In the genomic region with DNA sequence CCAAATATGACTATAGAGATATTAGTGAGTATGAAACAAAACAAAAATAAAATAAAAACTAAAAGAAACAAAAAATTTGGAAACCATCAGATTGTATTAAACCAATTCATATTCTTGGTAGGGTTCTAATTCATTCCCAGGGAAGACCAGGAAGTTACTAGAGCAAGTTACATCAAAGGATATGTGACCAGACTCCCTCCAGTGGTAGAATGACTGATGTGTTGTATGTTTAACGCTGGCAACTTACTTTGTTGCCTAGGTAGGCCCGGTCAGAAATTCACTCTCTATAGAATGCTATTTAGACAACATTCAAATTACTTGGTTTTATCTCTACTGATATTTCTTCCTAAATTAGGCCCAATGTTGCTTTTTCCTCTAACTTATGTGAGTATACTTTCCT, we compare ENCODE assay signal across 8 cellular contexts. TPM values are rescaled to one million over a fixed set of nuclear protein-coding genes. Genes with fewer than 3 reads are reported as not detected.
DNase-seq lines count a peak whose midpoint lies in the region; ATAC-seq, FAIRE-seq and TF ChIP-seq lines count a peak whose summit lies in the region.

No MANE protein-coding gene starts in this region.

- TF ChIP-seq CTCF in right atrium auricular region (IDR thresholded peaks at IDR 0.05) (peak in 1 of 2 donors; percentile 68), fibroblast of the aortic adventitia (IDR thresholded peaks at IDR 0.05; ENCODE audit: insufficient read depth, low read length) (peak; percentile 42)

- H3K27ac ChIP-seq in right atrium auricular region, result no peak overlapping the region

- H3K36me3 Mint-ChIP-seq in activated CD4-positive, alpha-beta memory T cell treated with anti-CD3 and anti-CD28 coated beads, Interleukin-2, amount 10 ng/mL, durations not matched to agents 7 days and 5 days (ENCODE audit: low read depth), result peaks cover 4% of the 10 kb centered on the region

- intact Hi-C loops in Right ventricle myocardium superior (cut with DNase I), result no loop called here

- H3K4me1 Mint-ChIP-seq in activated CD4-positive, alpha-beta memory T cell treated with anti-CD3 and anti-CD28 coated beads, Interleukin-2, amount 10 ng/mL, durations not matched to agents 7 days and 5 days, result peaks cover 4% of the 10 kb centered on the region

- POLR2A ChIA-PET in activated CD4-positive, alpha-beta memory T cell treated with anti-CD3 and anti-CD28 coated beads, Interleukin-2, amount 10 ng/mL, durations not matched to agents 7 days and 5 days (lab: Charles Lee), result no interaction called here

- peaks cover 0 to 8% of the 10 kb centered on the region in 2 donors for H3K4me1 ChIP-seq in right atrium auricular region

- H3K9me3 ChIP-seq in right atrium auricular region, result no peaks in the 10 kb centered on the region

- no peak overlapping the region for H3K4me3 Mint-ChIP-seq in activated CD4-positive, alpha-beta memory T cell treated with anti-CD3 and anti-CD28 coated beads, Interleukin-2, amount 10 ng/mL, durations not matched to agents 7 days and 5 days

- no peak overlapping the region for H3K4me3 ChIP-seq in right atrium auricular region
- no peak overlapping the region for H3K4me3 ChIP-seq in fibroblast of the aortic adventitia (ENCODE audit: low read depth, low read length)

- H3K36me3 ChIP-seq in right atrium auricular region, result no peaks in the 10 kb centered on the region

- DNase-seq in Right ventricle myocardium superior (no peak), right atrium auricular region (ENCODE audit: low spot score) (no peak), HS-27A (ENCODE audit: low read depth) (peak; percentile 3), RCC 7860 (ENCODE audit: low spot score) (peak; percentile 58), fibroblast of the aortic adventitia (ENCODE audit: low read depth) (peak; percentile 72), retina (peak; percentile 42)
- DNase-seq in effector CD8-positive, alpha-beta T cell (lab: John Stamatoyannopoulos, UW), result no peak
- DNase-seq in activated CD4-positive, alpha-beta memory T cell treated with anti-CD3 and anti-CD28 coated beads, Interleukin-2, amount 10 ng/mL, durations not matched to agents 7 days and 5 days, result no peak

- peak; percentile 76 for ATAC-seq in Right ventricle myocardium superior (ENCODE audit: poor library complexity)

- H3K27me3 ChIP-seq in right atrium auricular region, result peaks cover 0 to 6% of the 10 kb centered on the region in 2 donors

- H3K27me3 Mint-ChIP-seq in activated CD4-positive, alpha-beta memory T cell treated with anti-CD3 and anti-CD28 coated beads, Interleukin-2, amount 10 ng/mL, durations not matched to agents 7 days and 5 days, result peaks cover 8% of the 10 kb centered on the region

- H3K27ac Mint-ChIP-seq in activated CD4-positive, alpha-beta memory T cell treated with anti-CD3 and anti-CD28 coated beads, Interleukin-2, amount 10 ng/mL, durations not matched to agents 7 days and 5 days, result no peak overlapping the region

- H3K9me3 Mint-ChIP-seq in activated CD4-positive, alpha-beta memory T cell treated with anti-CD3 and anti-CD28 coated beads, Interleukin-2, amount 10 ng/mL, durations not matched to agents 7 days and 5 days, result no peaks in the 10 kb centered on the region

- CTCF ChIA-PET in activated CD4-positive, alpha-beta memory T cell treated with anti-CD3 and anti-CD28 coated beads, Interleukin-2, amount 10 ng/mL, durations not matched to agents 7 days and 5 days (lab: Charles Lee), result no interaction called here

- FAIRE-seq in RCC 7860 (lab: Jason Lieb, UNC), result peak; percentile 81

RNA-seq across cellular contexts. Expression of gene PHYHIPL, which starts 5.2 kb away (rescaled TPM):
- total RNA-seq in Right ventricle myocardium superior, result not detected
- total RNA-seq in right atrium auricular region, result under 1 TPM in 1 of 2 donors, not detected in 1; 0.28 TPM
- total RNA-seq in fibroblast of the aortic adventitia (ENCODE audit: low replicate concordance), result not detected in 2 replicates
- total RNA-seq in activated CD4-positive, alpha-beta memory T cell treated with anti-CD3 and anti-CD28 coated beads, Interleukin-2, amount 10 ng/mL, durations not matched to agents 7 days and 5 days, result not detected

Comparison
In these comparisons a context has a peak if more than half of its experiments do, and no peak if none do; other contexts are left out.
1. DNase-seq: peak in HS-27A (single experiment), RCC 7860 (single experiment), fibroblast of the aortic adventitia (single experiment) and retina (single experiment); none in Right ventricle myocardium superior (single experiment), right atrium auricular region (single experiment), effector CD8-positive, alpha-beta T cell (single experiment) and activated CD4-positive, alpha-beta memory T cell treated with anti-CD3 and anti-CD28 coated beads, Interleukin-2, amount 10 ng/mL, durations not matched to agents 7 days and 5 days (single experiment).